24 cellular contexts compared by ENCODE assay signal in genomic region chr4:78226279-78226678, GRCh38.
DNase-seq lines count a peak whose midpoint lies in the region; ATAC-seq, FAIRE-seq and TF ChIP-seq lines count a peak whose summit lies in the region.
"Had no signal": no experiment of that assay in that cellular context is flagged by ENCODE, and none has a peak within 500 bp of the region (broad histone marks: within the 10 kb centered on the region; RNA-seq: fewer than 3 reads in every experiment).

No MANE protein-coding gene starts in this region.

- H4K20me1 ChIP-seq in K562 (replicated peaks; ENCODE audit: control insufficient read depth, insufficient read depth, low read length): no peaks in the 10 kb centered on the region
- H4K20me1 ChIP-seq: BLaER1 had no signal

- H2BK12ac ChIP-seq in mesenchymal stem cell (ENCODE audit: low read length in 2 of 2): no peak overlapping the region

- no peak overlapping the region for H3K27ac ChIP-seq in HEK293 (ENCODE audit: extremely low read depth, low read depth, low read length)
- no peak overlapping the region for H3K27ac ChIP-seq in K562 (ENCODE audit: extremely low read depth, low read depth, low read length)
- no peak overlapping the region for H3K27ac ChIP-seq in mesenchymal stem cell (ENCODE audit: low read length, poor library complexity, severe bottlenecking)
- H3K27ac ChIP-seq: BLaER1 had no signal

- ATAC-seq in K562: no peak
- no peak for ATAC-seq in HG02610 (IDR thresholded peaks at IDR 0.05; ENCODE audit: unreplicated experiment)
- ATAC-seq: GM12878 had no signal

- H2AK5ac ChIP-seq in mesenchymal stem cell (ENCODE audit: low read length, severe bottlenecking): no peak overlapping the region

- H2BK120ac ChIP-seq in mesenchymal stem cell (ENCODE audit: low read depth, low read length): no peak overlapping the region

- H3K4me2 ChIP-seq in K562 (ENCODE audit: insufficient read depth, low read length) (no peak overlapping the region), mesenchymal stem cell (ENCODE audit: low read length, poor library complexity, severe bottlenecking) (no peak overlapping the region)
- H3K4me2 ChIP-seq: BLaER1 had no signal

- CTCF ChIA-PET in HEK293 (lab: Yijun Ruan, JAX) (no interaction called here), K562 (lab: Yijun Ruan, JAX; ENCODE audit: low intra/inter-chr PET ratio) (no interaction called here)

- no peak overlapping the region for H4K8ac ChIP-seq in mesenchymal stem cell (ENCODE audit: low read length)

- TF ChIP-seq CTCF in HEK293 (tag by site-specific recombination; IDR thresholded peaks at IDR 0.05) (no peak), K562 (IDR thresholded peaks at IDR 0.05 in 2 of 3, conservative IDR thresholded peaks at IDR 0.05 in 1 of 3; ENCODE audit: insufficient read depth in 2 of 3, low read depth in 1 of 3, low read length in 3 of 3) (no peak)

- H2AFZ ChIP-seq in K562 (ENCODE audit: low read depth, low read length) (no peak overlapping the region), mesenchymal stem cell (ENCODE audit: low read depth, low read length) (no peak overlapping the region)

- H3K9me1 ChIP-seq in K562 (ENCODE audit: control insufficient read depth, insufficient read depth, low read length): no peaks in the 10 kb centered on the region

- H3K4ac ChIP-seq in mesenchymal stem cell (ENCODE audit: low read depth in 1 of 2, low read length in 2 of 2): no peak overlapping the region

- no peak overlapping the region for H3K9ac ChIP-seq in K562 (ENCODE audit: insufficient read depth in 1 of 2, low read depth in 2 of 2, low read length in 2 of 2)
- no peak overlapping the region for H3K9ac ChIP-seq in mesenchymal stem cell (ENCODE audit: low read length)
- H3K9ac ChIP-seq: BLaER1 had no signal

- H2BK15ac ChIP-seq in mesenchymal stem cell (ENCODE audit: low read depth, poor library complexity, severe bottlenecking): no peak overlapping the region

- BruUV-seq in K562 (replicated peaks; lab: Mats Ljungman, UMichigan): no TSS peak

- no peak for TF ChIP-seq EP300 in K562 (IDR thresholded peaks at IDR 0.05; ENCODE audit: low read length)

- H3K4me1 ChIP-seq in HEK293 (ENCODE audit: control insufficient read depth, insufficient read depth, low read length): no peaks in the 10 kb centered on the region
- H3K4me1 ChIP-seq in K562 (replicated peaks in 1 of 2; ENCODE audit: control insufficient read depth in 2 of 2, insufficient read depth in 2 of 2, low read length in 2 of 2): no peaks in the 10 kb centered on the region
- H3K4me1 ChIP-seq in mesenchymal stem cell (ENCODE audit: control insufficient read depth, insufficient read depth, low read depth, low read length): no peaks in the 10 kb centered on the region
- H3K4me1 ChIP-seq: BLaER1 had no signal

- H2BK5ac ChIP-seq in mesenchymal stem cell (ENCODE audit: low read depth, low read length, poor library complexity, severe bottlenecking): peak overlapping the region; percentile 54

- intact Hi-C loops in K562 (cut with micrococcal nuclease): no loop called here

- no peaks in the 10 kb centered on the region for H3K79me2 ChIP-seq in K562 (ENCODE audit: control insufficient read depth, insufficient read depth, low read length)

- no peak for TF ChIP-seq POLR2A in K562 (conservative IDR thresholded peaks at IDR 0.05)

- no peak overlapping the region for H3K23ac ChIP-seq in mesenchymal stem cell (ENCODE audit: low read length in 2 of 2)

- no peak for TF ChIP-seq RAD21 in K562 (CRISPR knock-in tag; conservative IDR thresholded peaks at IDR 0.05 in 1 of 2, IDR thresholded peaks at IDR 0.05 in 1 of 2)

- no peak for FAIRE-seq in K562 (lab: Jason Lieb, UNC)
- FAIRE-seq: GM12878, GM12892, GM18507 had no signal

- H3K9me3 ChIP-seq in HEK293 (ENCODE audit: control insufficient read depth, insufficient read depth, low read depth, low read length) (no peaks in the 10 kb centered on the region), K562 (replicated peaks; ENCODE audit: control insufficient read depth, insufficient read depth, low read depth, low read length) (no peaks in the 10 kb centered on the region; the same call in 1 of the 2 replicates), mesenchymal stem cell (ENCODE audit: control insufficient read depth, low read length) (peaks cover 17% of the 10 kb centered on the region)
- H3K9me3 ChIP-seq: BE2C had no signal

- no peak overlapping the region for H4K91ac ChIP-seq in mesenchymal stem cell (ENCODE audit: low read length)

- H3K27me3 ChIP-seq in K562 (ENCODE audit: control insufficient read depth in 2 of 2, insufficient read depth in 2 of 2, low read length in 2 of 2): peaks cover 3 to 4% of the 10 kb centered on the region in 2 experiments; a peak in 3 of 5 replicates
- no peaks in the 10 kb centered on the region for H3K27me3 ChIP-seq in mesenchymal stem cell (ENCODE audit: control insufficient read depth in 1 of 2, insufficient read depth in 1 of 2, low read length in 2 of 2)
- H3K27me3 ChIP-seq: BE2C, BLaER1 had no signal

- no peak overlapping the region for H3K14ac ChIP-seq in mesenchymal stem cell (ENCODE audit: low read length in 2 of 2)

- POLR2A ChIA-PET in HEK293 (lab: Yijun Ruan, JAX): no interaction called here
- POLR2A ChIA-PET in K562 (lab: Yijun Ruan, JAX): no interaction called here

- H3K4me3 ChIP-seq in HEK293 (ENCODE audit: low read depth, low read length): no peak overlapping the region
- H3K4me3 ChIP-seq in K562: no peak overlapping the region
- no peak overlapping the region for H3K4me3 ChIP-seq in mesenchymal stem cell (ENCODE audit: insufficient read depth in 1 of 2, low read depth in 1 of 2, low read length in 2 of 2)
- H3K4me3 ChIP-seq: BLaER1, GM12878 had no signal

- H3K18ac ChIP-seq in mesenchymal stem cell (ENCODE audit: low read depth in 1 of 2, low read length in 2 of 2): no peak overlapping the region

- H3K36me3 ChIP-seq in HEK293 (ENCODE audit: control insufficient read depth in 2 of 2, insufficient read depth in 1 of 2, low read length in 2 of 2) (no peaks in the 10 kb centered on the region), K562 (ENCODE audit: control insufficient read depth, insufficient read depth, low read length) (no peaks in the 10 kb centered on the region), mesenchymal stem cell (ENCODE audit: control insufficient read depth in 1 of 2, insufficient read depth in 2 of 2, low read depth in 1 of 2, low read length in 2 of 2) (no peaks in the 10 kb centered on the region)
- H3K36me3 ChIP-seq: BE2C, BLaER1 had no signal

- DNase-seq in K562 (ENCODE audit: extremely low read depth in 1 of 4, low spot score in 3 of 4): no peak
- DNase-seq in mesenchymal stem cell: no peak
- DNase-seq in activated CD4-positive, alpha-beta T cell treated with anti-CD3 and anti-CD28 coated beads, Interleukin-2, amount 50 U/mL, for 48 hours: no peak
- DNase-seq: 8988T; ACHN; BE2C; C1 segment of cervical spinal cord; CD4-positive, alpha-beta memory T cell; CD4-positive, CD25-positive, alpha-beta regulatory T cell; CD8-positive, alpha-beta memory T cell; COR-L47; DMS 273 treated with DMSO at 0.1 percent for 48 hours; DMS153; DMS53; DMS79; DND-41; EL; GDM1 had no signal

- in situ Hi-C loops in K562 (cut with MboI): no loop called here

- H3K79me1 ChIP-seq in mesenchymal stem cell (replicated peaks; ENCODE audit: low read length, poor library complexity, severe bottlenecking): no peaks in the 10 kb centered on the region

TF ChIP-seq in HEK293, 187 proteins besides CTCF, POLR2A, EP300 and RAD21:
- no peak for TF ChIP-seq SP2 (tag by site-specific recombination; IDR thresholded peaks at IDR 0.05)
- TF ChIP-seq SETDB1 (IDR thresholded peaks at IDR 0.05; ENCODE audit: insufficient read length, low read length): peak; percentile 43

TF ChIP-seq in K562, 482 proteins besides CTCF, POLR2A, EP300 and RAD21:
- TF ChIP-seq SMARCC2 (IDR thresholded peaks at IDR 0.05; ENCODE audit: low read depth) (no peak), ZFP1 (CRISPR knock-in tag; IDR thresholded peaks at IDR 0.05) (0 out of 2 replicates have a peak, but pooled peaks have one; percentile 58)

Comparison
In these comparisons a context has a peak if more than half of its experiments do, and no peak if none do; other contexts are left out.
1. Of the 44 proteins assayed by ChIP-seq in both K562 and HEK293: peak only in K562: none; only in HEK293: SETDB1; in both: none; in neither: 43.